Comparison of ENCODE assay signal across 8 cellular contexts in genomic region chr12:48788522-48788851, GRCh38. TPM values are rescaled to one million over a fixed set of nuclear protein-coding genes. Genes with fewer than 3 reads are reported as not detected.
A peak's percentile ranks its signal among the peaks of the same experiment; 100 is the strongest.
DNase-seq lines count a peak whose midpoint lies in the region; ATAC-seq and TF ChIP-seq lines count a peak whose summit lies in the region.

No MANE protein-coding gene starts in this region.

- no peak for TF ChIP-seq CTCF in astrocyte of the spinal cord (IDR thresholded peaks at IDR 0.05; ENCODE audit: low read depth, low read length)
- TF ChIP-seq CTCF in right lobe of liver (IDR thresholded peaks at IDR 0.05) = no peak
- TF ChIP-seq CTCF in tibial artery (IDR thresholded peaks at IDR 0.05) = no peak

- H3K9me3 ChIP-seq in right lobe of liver (no peaks in the 10 kb centered on the region), tibial artery (no peaks in the 10 kb centered on the region)

- H3K9me3 Mint-ChIP-seq in activated CD4-positive, alpha-beta T cell treated with anti-CD3 and anti-CD28 coated beads, Interleukin-2, amount 10 ng/mL, durations not matched to agents 24 days and 14 days = no peaks in the 10 kb centered on the region

- H3K36me3 ChIP-seq in right lobe of liver = no peaks in the 10 kb centered on the region
- H3K36me3 ChIP-seq in tibial artery = peaks cover 0 to under 1% (median 0%) of the 10 kb centered on the region in 3 donors

- H3K4me1 ChIP-seq in right lobe of liver (peaks cover 0 to 12% (median 4%) of the 10 kb centered on the region in 4 donors), tibial artery (peaks cover 0 to 55% (median 34%) of the 10 kb centered on the region in 4 donors)

- H3K27me3 Mint-ChIP-seq in activated CD4-positive, alpha-beta T cell treated with anti-CD3 and anti-CD28 coated beads, Interleukin-2, amount 10 ng/mL, durations not matched to agents 24 days and 14 days = peaks cover 46% of the 10 kb centered on the region

- 0% methylated on average over 2 of the region's 25 CpGs for WGBS in right lobe of liver (ENCODE audit: insufficient coverage, low coverage, low lambda C conversion rate, missing lambda C conversion rate)

- H3K27ac ChIP-seq in right lobe of liver (peak overlapping the region; percentile 21 to 39 (median 37)), tibial artery (peak overlapping the region; percentile 98)

- peak overlapping the region; percentile 72 for H3K4me3 Mint-ChIP-seq in activated CD4-positive, alpha-beta T cell treated with anti-CD3 and anti-CD28 coated beads, Interleukin-2, amount 10 ng/mL, durations not matched to agents 24 days and 14 days

- intact Hi-C loops in activated CD4-positive, alpha-beta T cell treated with anti-CD3 and anti-CD28 coated beads, Interleukin-2, amount 10 ng/mL, durations not matched to agents 24 days and 14 days (cut with micrococcal nuclease) = no loop called here
- intact Hi-C loops in right lobe of liver (cut with DNase I) = no loop called here
- intact Hi-C loops in tibial artery (cut with DNase I; ENCODE audit: low total_unique reads) = no loop called here

- ATAC-seq in right lobe of liver = peak; percentile 5 to 28 (median 10)
- ATAC-seq in HG03045 (IDR thresholded peaks at IDR 0.05; ENCODE audit: unreplicated experiment) = no peak
- no peak for ATAC-seq in HG03097 (IDR thresholded peaks at IDR 0.05; ENCODE audit: low FRiP score, unreplicated experiment)

- no peak for DNase-seq in activated CD4-positive, alpha-beta T cell treated with anti-CD3 and anti-CD28 coated beads, Interleukin-2, amount 10 ng/mL, durations not matched to agents 24 days and 14 days
- DNase-seq in activated CD4-positive, alpha-beta T cell treated with anti-CD3 and anti-CD28 coated beads for 4 hours = no peak
- DNase-seq in astrocyte of the spinal cord (ENCODE audit: low read depth, low spot score) = no peak
- no peak for DNase-seq in right lobe of liver
- no peak for DNase-seq in tibial artery
- DNase-seq in EL = no peak

- H3K36me3 Mint-ChIP-seq in activated CD4-positive, alpha-beta T cell treated with anti-CD3 and anti-CD28 coated beads, Interleukin-2, amount 10 ng/mL, durations not matched to agents 24 days and 14 days (ENCODE audit: low read depth) = no peaks in the 10 kb centered on the region

- H3K4me3 ChIP-seq in astrocyte of the spinal cord (ENCODE audit: low read depth, low read length) = peak overlapping the region; percentile 83
- H3K4me3 ChIP-seq in right lobe of liver = peak overlapping the region; percentile 85 to 93 (median 91)
- peak overlapping the region; percentile 81 to 97 for H3K4me3 ChIP-seq in tibial artery

- peaks cover 2% of the 10 kb centered on the region for H3K4me1 Mint-ChIP-seq in activated CD4-positive, alpha-beta T cell treated with anti-CD3 and anti-CD28 coated beads, Interleukin-2, amount 10 ng/mL, durations not matched to agents 24 days and 14 days

- no peak for TF ChIP-seq POLR2A in right lobe of liver (IDR thresholded peaks at IDR 0.05)

- no peak overlapping the region for H3K27ac Mint-ChIP-seq in activated CD4-positive, alpha-beta T cell treated with anti-CD3 and anti-CD28 coated beads, Interleukin-2, amount 10 ng/mL, durations not matched to agents 24 days and 14 days

- in situ Hi-C loops in astrocyte of the spinal cord (cut with HindIII; ENCODE audit: low sequenced_read_pairs) = no loop called here

- H3K27me3 ChIP-seq in right lobe of liver = no peaks in the 10 kb centered on the region
- no peaks in the 10 kb centered on the region for H3K27me3 ChIP-seq in tibial artery

RNA-seq across cellular contexts. Expression of gene ADCY6, which starts 0.4 kb away (rescaled TPM):
- total RNA-seq in activated CD4-positive, alpha-beta T cell treated with anti-CD3 and anti-CD28 coated beads, Interleukin-2, amount 10 ng/mL, durations not matched to agents 24 days and 14 days = 0.14 and 0.73 TPM in 2 replicates
- 10 to 100 TPM; 10.9 to 21.4 (median 14.4) TPM for total RNA-seq in right lobe of liver

RNA-seq across cellular contexts. Expression of gene CACNB3, which starts 29.8 kb away (rescaled TPM):
- total RNA-seq in activated CD4-positive, alpha-beta T cell treated with anti-CD3 and anti-CD28 coated beads, Interleukin-2, amount 10 ng/mL, durations not matched to agents 24 days and 14 days = 9.9 and 11.2 TPM in 2 replicates
- 1 to 10 TPM in 4 of 6 experiments, under 1 TPM in 2; 0.62 to 2.1 (median 1.2) TPM for total RNA-seq in right lobe of liver

Comparison
In these comparisons a context has a peak if more than half of its experiments do, and no peak if none do; other contexts are left out.
1. ATAC-seq: peak in right lobe of liver (4 of 4); none in HG03045 (single experiment) and HG03097 (single experiment).
2. Peak in every context shown above with its lines, with median percentiles within 50 percentile points of each other: H3K4me3 ChIP-seq.